20 cellular contexts compared by ENCODE assay signal in the genomic region with DNA sequence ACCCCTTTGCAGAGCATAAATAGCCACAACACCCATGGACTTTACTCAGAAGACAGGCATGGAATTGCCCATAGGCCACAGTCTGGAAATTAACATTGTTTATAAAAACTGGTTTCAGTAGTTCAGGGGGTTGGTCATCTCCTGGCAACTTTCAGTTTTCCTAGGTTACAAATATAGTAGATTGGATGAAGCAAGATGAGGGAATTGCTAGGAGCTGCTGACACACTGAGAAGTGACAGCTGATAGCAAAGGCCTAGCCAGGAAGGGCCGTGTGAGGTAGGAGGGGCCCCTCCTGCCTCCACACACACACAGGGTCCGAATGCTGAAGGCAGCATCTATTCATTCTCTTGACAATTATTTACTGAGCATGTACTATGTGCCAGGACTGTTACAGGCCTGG. TPM values are rescaled to one million over a fixed set of nuclear protein-coding genes. Genes with fewer than 3 reads are reported as not detected.
DNase-seq lines count a peak whose midpoint lies in the region; ATAC-seq and TF ChIP-seq lines count a peak whose summit lies in the region.
"Had no signal": no experiment of that assay in that cellular context is flagged by ENCODE, and none has a peak within 500 bp of the region (broad histone marks: within the 10 kb centered on the region; RNA-seq: fewer than 3 reads in every experiment).

No MANE protein-coding gene starts in this region.

- H3K27me3 ChIP-seq in ascending aorta (no peaks in the 10 kb centered on the region), smooth muscle cell (ENCODE audit: low read depth) (peaks cover 5% of the 10 kb centered on the region), MM.1S (replicated peaks; ENCODE audit: insufficient read depth, low read length) (no peaks in the 10 kb centered on the region)

- H3K4me1 Mint-ChIP-seq in naive thymus-derived CD8-positive, alpha-beta T cell: no peaks in the 10 kb centered on the region
- H3K4me1 Mint-ChIP-seq: immature natural killer cell, nephron had no signal

- H3K27ac Mint-ChIP-seq in naive thymus-derived CD8-positive, alpha-beta T cell: no peak overlapping the region
- H3K27ac Mint-ChIP-seq: immature natural killer cell, nephron had no signal

- peak overlapping the region; percentile 65 for H3K9ac ChIP-seq in smooth muscle cell (ENCODE audit: low read depth)
- no peak overlapping the region for H3K9ac ChIP-seq in MM.1S (ENCODE audit: low read length)
- H3K9ac ChIP-seq: BLaER1 had no signal

- H3K4me3 Mint-ChIP-seq in naive thymus-derived CD8-positive, alpha-beta T cell: no peak overlapping the region
- H3K4me3 Mint-ChIP-seq: immature natural killer cell, nephron had no signal

- DNase-seq in GM04504 (ENCODE audit: low read depth): peak; percentile 42
- DNase-seq in ascending aorta (ENCODE audit: low spot score in 2 of 2): no peak
- DNase-seq in Right ventricle myocardium superior: no peak
- no peak for DNase-seq in smooth muscle cell (lab: John Stamatoyannopoulos, UW; ENCODE audit: unreplicated experiment)
- DNase-seq in naive thymus-derived CD8-positive, alpha-beta T cell: no peak
- no peak for DNase-seq in NCI-H526 (lab: John Stamatoyannopoulos, UW)
- no peak for DNase-seq in MM.1S
- DNase-seq: activated CD4-positive, alpha-beta T cell treated with anti-CD3 and anti-CD28 coated beads, Interleukin-2, amount 50 U/mL, for 4 hours; activated naive CD4-positive, alpha-beta T cell; anterior cingulate cortex; cortex of kidney; immature natural killer cell; NCI-H1694 treated with DMSO at 0.1 percent for 48 hours; stimulated activated CD4-positive, alpha-beta T cell treated with anti-CD3 and anti-CD28 coated beads, Interleukin-4, amount 100 ng/mL, for 4 hours; substantia nigra; T-helper 1 cell; WERI-Rb-1 had no signal

- no peaks in the 10 kb centered on the region for H3K36me3 Mint-ChIP-seq in naive thymus-derived CD8-positive, alpha-beta T cell
- H3K36me3 Mint-ChIP-seq: immature natural killer cell had no signal

- WGBS in smooth muscle cell (ENCODE audit: low lambda C conversion rate): 28% methylated on average over 2 of the region's 2 CpGs

- peaks cover 7 to 26% (median 14%) of the 10 kb centered on the region in 5 donors for H3K27me3 Mint-ChIP-seq in naive thymus-derived CD8-positive, alpha-beta T cell

- no peaks in the 10 kb centered on the region for H3K9me3 Mint-ChIP-seq in naive thymus-derived CD8-positive, alpha-beta T cell
- H3K9me3 Mint-ChIP-seq: immature natural killer cell, nephron had no signal

- H3K4me3 ChIP-seq in ascending aorta (no peak overlapping the region), smooth muscle cell (no peak overlapping the region), MM.1S (ENCODE audit: low read length) (no peak overlapping the region)
- H3K4me3 ChIP-seq: BLaER1, skin epidermis had no signal

- intact Hi-C loops in ascending aorta (cut with DNase I): no loop called here
- intact Hi-C loops in Right ventricle myocardium superior (cut with DNase I): no loop called here

- POLR2A ChIA-PET in naive thymus-derived CD8-positive, alpha-beta T cell (lab: Charles Lee): no interaction called here

- H3F3A ChIP-seq in smooth muscle cell (ENCODE audit: low read depth) (peaks cover 12% of the 10 kb centered on the region), MM.1S (ENCODE audit: insufficient read depth, low read length) (no peaks in the 10 kb centered on the region)

- H3K36me3 ChIP-seq in ascending aorta (no peaks in the 10 kb centered on the region), smooth muscle cell (ENCODE audit: low read depth) (no peaks in the 10 kb centered on the region), MM.1S (replicated peaks; ENCODE audit: insufficient read depth, low read length) (no peaks in the 10 kb centered on the region)
- H3K36me3 ChIP-seq: BLaER1, WERI-Rb-1 had no signal

- TF ChIP-seq CTCF in ascending aorta (IDR thresholded peaks at IDR 0.05) (no peak), smooth muscle cell (IDR thresholded peaks at IDR 0.05; ENCODE audit: borderline replicate concordance, insufficient read depth, poor library complexity, severe bottlenecking) (no peak), MM.1S (IDR thresholded peaks at IDR 0.05; ENCODE audit: low read length) (no peak)

- H3K4me1 ChIP-seq in ascending aorta (peaks cover 0 to 5% of the 10 kb centered on the region in 2 donors), smooth muscle cell (ENCODE audit: low read depth) (no peaks in the 10 kb centered on the region), MM.1S (ENCODE audit: low read length) (no peaks in the 10 kb centered on the region)
- H3K4me1 ChIP-seq: BLaER1 had no signal

- no peaks in the 10 kb centered on the region for H4K20me1 ChIP-seq in smooth muscle cell (ENCODE audit: low read depth)
- H4K20me1 ChIP-seq in MM.1S (ENCODE audit: insufficient read depth, low read length): no peaks in the 10 kb centered on the region
- H4K20me1 ChIP-seq: BLaER1 had no signal

- peak; percentile 53 for ATAC-seq in Right ventricle myocardium superior (ENCODE audit: poor library complexity)
- no peak for ATAC-seq in naive thymus-derived CD8-positive, alpha-beta T cell

- no peaks in the 10 kb centered on the region for H3K9me2 ChIP-seq in MM.1S (replicated peaks; ENCODE audit: insufficient read depth, low read length)

- H3K79me2 ChIP-seq in smooth muscle cell (ENCODE audit: low read depth) (no peaks in the 10 kb centered on the region), MM.1S (ENCODE audit: low read length) (no peaks in the 10 kb centered on the region)

- H3K4me2 ChIP-seq in smooth muscle cell (peak overlapping the region; percentile 49), MM.1S (ENCODE audit: low read depth, low read length) (no peak overlapping the region)
- H3K4me2 ChIP-seq: BLaER1 had no signal

- H3K27ac ChIP-seq in ascending aorta (peak overlapping the region; percentile 38 to 56), smooth muscle cell (ENCODE audit: low read depth) (peak overlapping the region; percentile 94), MM.1S (ENCODE audit: low read length) (no peak overlapping the region)
- H3K27ac ChIP-seq: BLaER1, WERI-Rb-1 had no signal

- H3K9me3 ChIP-seq in ascending aorta (no peaks in the 10 kb centered on the region), smooth muscle cell (replicated peaks; ENCODE audit: low read depth) (no peaks in the 10 kb centered on the region), MM.1S (replicated peaks; ENCODE audit: insufficient read depth, low read length) (no peaks in the 10 kb centered on the region)
- H3K9me3 ChIP-seq: BLaER1 had no signal

- H2AFZ ChIP-seq in smooth muscle cell (ENCODE audit: low read depth) (no peak overlapping the region), MM.1S (ENCODE audit: low read length) (no peak overlapping the region)

RNA-seq across cellular contexts. Expression of a gene that starts 8.3 kb away (rescaled TPM):
- total RNA-seq in ascending aorta: 38.0 TPM
- 101 TPM for total RNA-seq in Right ventricle myocardium superior
- total RNA-seq in smooth muscle cell: 0.04 and 4.7 TPM in 2 replicates
- 0.54 and 0.58 TPM in 2 replicates for polyA plus RNA-seq in smooth muscle cell
- total RNA-seq in naive thymus-derived CD8-positive, alpha-beta T cell: not detected
- not detected for polyA plus RNA-seq in naive thymus-derived CD8-positive, alpha-beta T cell
- polyA plus RNA-seq: immature natural killer cell had no signal
